1 cellular context compared by ENCODE assay signal in the genomic region with DNA sequence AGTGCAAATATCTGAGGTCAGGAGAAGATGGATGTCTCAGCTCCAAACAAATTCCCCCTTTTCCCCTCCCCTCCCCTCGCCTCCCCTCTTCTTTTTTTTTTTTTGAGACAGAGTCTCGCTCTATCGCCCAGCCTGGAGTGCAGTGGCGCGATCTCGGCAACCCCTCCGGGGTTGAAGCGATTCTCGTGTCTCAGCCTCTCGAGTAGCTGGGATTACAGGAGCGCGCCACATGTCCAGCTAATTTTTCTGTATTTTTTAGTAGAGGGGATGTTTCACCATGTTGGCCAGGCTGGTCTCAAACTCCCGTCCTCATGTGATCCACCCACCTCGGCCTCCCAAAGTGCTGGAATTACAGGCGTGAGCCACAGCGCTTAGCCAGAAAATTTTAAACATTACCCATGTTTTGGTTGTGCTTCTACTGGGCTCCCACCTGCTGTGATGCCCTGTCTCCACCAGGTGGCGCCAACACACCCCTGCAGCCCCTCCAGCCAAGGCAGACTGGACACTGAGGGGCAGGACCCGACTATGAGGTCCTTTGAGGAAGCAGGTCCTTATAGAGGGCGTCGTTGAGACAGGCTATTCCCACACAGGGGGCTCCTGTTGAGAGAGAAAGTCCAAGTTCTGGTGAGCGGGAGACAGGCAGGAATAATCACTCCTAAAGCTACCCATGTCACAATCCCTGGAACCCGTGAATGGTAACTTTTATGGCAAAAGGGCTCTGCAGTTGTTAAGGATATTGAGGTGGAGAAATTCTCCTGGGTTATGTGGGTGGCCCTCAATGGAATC.
TF ChIP-seq lines count a peak whose summit lies in the region.

No MANE protein-coding gene starts in this region.

TF ChIP-seq in SK-N-SH treated with all-trans-retinoic acid at 6 μM for 48 hours, 23 proteins besides CTCF, POLR2A, EP300 and RAD21 (continued from another document):
- TF ChIP-seq OSR1 (CRISPR knock-in tag; IDR thresholded peaks at IDR 0.05) = no peak
- no peak for TF ChIP-seq SNAI2 (CRISPR knock-in tag; IDR thresholded peaks at IDR 0.05)
- TF ChIP-seq TCF4 (CRISPR knock-in tag; IDR thresholded peaks at IDR 0.05; ENCODE audit: borderline replicate concordance) = no peak
- TF ChIP-seq RARB (CRISPR knock-in tag; IDR thresholded peaks at IDR 0.05) = no peak
- no peak for TF ChIP-seq ZFP30 (CRISPR knock-in tag; IDR thresholded peaks at IDR 0.05)
- no peak for TF ChIP-seq ZC3H10 (CRISPR knock-in tag; IDR thresholded peaks at IDR 0.05)
- TF ChIP-seq BACH2 (CRISPR knock-in tag; IDR thresholded peaks at IDR 0.05; ENCODE audit: borderline replicate concordance) = no peak
- no peak for TF ChIP-seq ISL1 (CRISPR knock-in tag; IDR thresholded peaks at IDR 0.05)
- TF ChIP-seq ZFP3 (CRISPR knock-in tag; IDR thresholded peaks at IDR 0.05) = no peak
- no peak for TF ChIP-seq TOX (CRISPR knock-in tag; IDR thresholded peaks at IDR 0.05; ENCODE audit: borderline replicate concordance)
